9 cellular contexts compared by ENCODE assay signal in the genomic region with DNA sequence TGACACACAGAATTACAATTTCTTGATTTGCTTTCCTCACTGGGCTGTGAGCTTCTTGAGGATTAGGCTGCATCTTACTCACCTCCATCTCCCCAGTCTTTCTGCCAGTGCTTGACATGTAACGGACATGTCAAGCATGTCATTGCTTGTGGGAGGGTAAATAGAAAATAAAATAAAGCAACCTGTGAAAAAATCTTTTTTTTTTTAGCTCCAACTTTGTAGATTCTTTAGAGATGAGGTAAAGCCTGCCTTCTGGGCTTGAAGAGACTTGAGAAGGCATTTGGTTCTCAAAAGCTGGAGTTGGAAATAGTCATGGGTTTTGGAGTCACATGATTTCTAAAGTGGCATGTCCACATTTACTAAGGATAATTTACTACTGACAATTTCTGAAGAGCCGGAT.
A peak's percentile ranks its signal among the peaks of the same experiment; 100 is the strongest.
DNase-seq lines count a peak whose midpoint lies in the region; ATAC-seq, FAIRE-seq and TF ChIP-seq lines count a peak whose summit lies in the region.
"Had no signal": no experiment of that assay in that cellular context is flagged by ENCODE, and none has a peak within 500 bp of the region (broad histone marks: within the 10 kb centered on the region; RNA-seq: fewer than 3 reads in every experiment).

No MANE protein-coding gene starts in this region.

- H2AFZ ChIP-seq in OCI-LY7 (ENCODE audit: low read length): no peak overlapping the region

- no peaks in the 10 kb centered on the region for H4K20me1 ChIP-seq in OCI-LY7 (ENCODE audit: insufficient read depth, low read length)

- TF ChIP-seq CTCF in OCI-LY7 (conservative IDR thresholded peaks at IDR 0.05; ENCODE audit: low read length) (no peak), gastrocnemius medialis (IDR thresholded peaks at IDR 0.05 in 4 of 5, conservative IDR thresholded peaks at IDR 0.05 in 1 of 5) (no peak)

- no TSS peak for BruUV-seq in OCI-LY7 (replicated peaks; lab: Mats Ljungman, UMichigan)

- no peak for TF ChIP-seq POLR2A in gastrocnemius medialis (IDR thresholded peaks at IDR 0.05)

- in situ Hi-C loops in gastrocnemius medialis (cut with MboI; ENCODE audit: low sequenced_read_pairs in 4 of 4): loop anchor here in 1 of 4 donors (10.0 kb wide), 1 partner anchor 61 kb away; no protein-coding TSS in a partner anchor

- H3K27ac ChIP-seq in OCI-LY7 (ENCODE audit: low read depth, low read length, poor library complexity, severe bottlenecking) (no peak overlapping the region), gastrocnemius medialis (peak overlapping the region in 1 of 4 donors; percentile 36)

- no peaks in the 10 kb centered on the region for H3K79me2 ChIP-seq in OCI-LY7 (ENCODE audit: insufficient read depth, low read depth, low read length)

- peak overlapping the region; percentile 47 for H3K9ac ChIP-seq in skeletal muscle satellite cell (ENCODE audit: low read depth, low read length)

- no peak overlapping the region for H3K4me3 ChIP-seq in OCI-LY7 (ENCODE audit: low read depth, low read length, poor library complexity, severe bottlenecking)
- peak overlapping the region; percentile 19 for H3K4me3 ChIP-seq in skeletal muscle satellite cell (ENCODE audit: low read length)
- H3K4me3 ChIP-seq in gastrocnemius medialis: no peak overlapping the region

- H3K36me3 ChIP-seq in OCI-LY7 (ENCODE audit: insufficient read depth, low read length) (no peaks in the 10 kb centered on the region), skeletal muscle satellite cell (ENCODE audit: insufficient read depth, low read length) (peaks cover 92% of the 10 kb centered on the region), gastrocnemius medialis (peaks cover 0 to 12% of the 10 kb centered on the region in 2 donors)

- H3K27me3 ChIP-seq in skeletal muscle satellite cell (ENCODE audit: control insufficient read depth, insufficient read depth, low read length): no peaks in the 10 kb centered on the region
- no peaks in the 10 kb centered on the region for H3K27me3 ChIP-seq in gastrocnemius medialis

- H3K9me2 ChIP-seq in OCI-LY7 (ENCODE audit: insufficient read depth, low read length): no peaks in the 10 kb centered on the region

- H3K4me1 ChIP-seq in OCI-LY7 (ENCODE audit: insufficient read depth, low read length, poor library complexity, severe bottlenecking) (no peaks in the 10 kb centered on the region), skeletal muscle satellite cell (ENCODE audit: control insufficient read depth, insufficient read depth, low read length) (peaks cover 34% of the 10 kb centered on the region), gastrocnemius medialis (peaks cover 17 to 25% of the 10 kb centered on the region in 2 donors)

- DNase-seq in OCI-LY7 (ENCODE audit: low spot score) (no peak), fibroblast of gingiva (ENCODE audit: low read depth) (peak; percentile 36), frontal cortex (ENCODE audit: low spot score in 2 of 2) (no peak), gastrocnemius medialis (no peak)
- DNase-seq: SIG-M5 had no signal

- CTCF ChIA-PET in OCI-LY7 (lab: Charles Lee; ENCODE audit: unreplicated experiment): no interaction called here

- FAIRE-seq in frontal cortex (lab: Jason Lieb, UNC): no peak
- FAIRE-seq: colon had no signal

- intact Hi-C loops in OCI-LY7 (cut with micrococcal nuclease; ENCODE audit: unreplicated experiment) (no loop called here), gastrocnemius medialis (cut with DNase I; ENCODE audit: low total_unique reads) (loop anchor here (5.0 kb wide), 1 partner anchor 34 kb away; no protein-coding TSS in a partner anchor)

- peak; percentile 21 for ATAC-seq in GM19351 (IDR thresholded peaks at IDR 0.05; ENCODE audit: unreplicated experiment)
- no peak for ATAC-seq in GM21825 (IDR thresholded peaks at IDR 0.05; ENCODE audit: unreplicated experiment)
- no peak for ATAC-seq in gastrocnemius medialis

- H3K4me2 ChIP-seq in OCI-LY7 (ENCODE audit: low read length) (peak overlapping the region; percentile 15; the same call in 1 of the 2 replicates), skeletal muscle satellite cell (ENCODE audit: low read length) (peak overlapping the region; percentile 60)

- POLR2A ChIA-PET in OCI-LY7 (lab: Charles Lee): interaction anchor here (0.6 to 1.0 kb wide), 2 partner anchors 11 to 137 kb away, joined by 3 to 4 read pairs; no protein-coding TSS in a partner anchor

- H3K9me3 ChIP-seq in OCI-LY7 (ENCODE audit: low read length): no peaks in the 10 kb centered on the region
- H3K9me3 ChIP-seq in skeletal muscle satellite cell (replicated peaks; ENCODE audit: low read length): no peaks in the 10 kb centered on the region
- H3K9me3 ChIP-seq in gastrocnemius medialis: no peaks in the 10 kb centered on the region
